In the genomic region with DNA sequence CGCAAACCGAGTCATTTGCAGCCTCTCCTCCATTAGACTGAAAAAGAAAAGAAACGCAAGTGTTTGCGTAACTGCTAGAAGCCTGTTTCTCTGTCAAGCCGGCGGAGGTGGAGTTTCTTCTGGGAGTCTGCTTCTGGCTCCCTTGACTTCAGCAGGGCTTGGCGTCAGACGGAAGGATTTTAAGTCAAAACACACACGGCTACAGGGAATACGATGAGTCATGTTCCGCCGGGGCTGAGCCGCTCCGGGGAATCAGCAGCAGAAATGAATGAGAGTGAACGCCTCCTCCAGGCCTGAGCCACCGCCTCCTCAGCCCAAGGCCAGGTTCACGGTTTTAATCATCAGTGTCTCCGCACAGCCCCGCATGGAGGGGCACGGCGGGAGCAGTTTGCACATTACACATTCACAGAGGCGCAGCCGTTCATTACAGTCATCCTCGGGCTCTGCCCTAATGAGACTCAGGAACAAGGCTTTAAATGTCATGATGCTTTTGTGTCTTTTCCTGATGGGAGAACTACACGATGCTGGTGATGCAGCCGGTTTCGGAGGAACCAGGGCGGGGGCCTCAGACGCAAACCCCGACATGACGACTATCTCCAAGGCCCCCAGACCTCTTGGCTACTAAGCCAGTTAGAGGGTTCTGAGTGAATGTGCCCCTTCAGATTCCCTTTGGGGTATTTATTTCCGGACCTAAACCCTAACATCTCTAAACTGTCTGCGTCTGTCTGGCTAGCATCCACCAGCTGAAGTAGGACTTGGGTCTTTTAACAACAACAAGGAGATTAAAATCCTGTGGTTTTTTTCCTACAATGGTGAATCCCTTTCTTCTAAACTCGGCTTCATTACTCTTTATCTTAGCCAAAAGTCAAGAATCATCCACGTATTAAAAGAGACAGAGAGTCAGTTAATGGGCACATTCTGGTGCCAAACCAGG, we compare ENCODE assay signal across 9 cellular contexts. TPM values are rescaled to one million over a fixed set of nuclear protein-coding genes. Genes with fewer than 3 reads are reported as not detected.
DNase-seq lines count a peak whose midpoint lies in the region; ATAC-seq, FAIRE-seq and TF ChIP-seq lines count a peak whose summit lies in the region.
"Had no signal": no experiment of that assay in that cellular context is flagged by ENCODE, and none has a peak within 500 bp of the region (broad histone marks: within the 10 kb centered on the region; RNA-seq: fewer than 3 reads in every experiment).

No MANE protein-coding gene starts in this region.

- no peaks in the 10 kb centered on the region for H3K36me3 Mint-ChIP-seq in nephron progenitor cell (ENCODE audit: low read depth)
- H3K36me3 Mint-ChIP-seq: activated naive CD4-positive, alpha-beta T cell treated with anti-CD3 and anti-CD28 coated beads, Interleukin-2, amount 50 U/mL, for 24 hours had no signal

- H3K4me3 ChIP-seq in effector memory CD4-positive, alpha-beta T cell (ENCODE audit: insufficient read depth, low read depth, low read length, poor library complexity, severe bottlenecking), result no peak overlapping the region

- H3K27ac Mint-ChIP-seq in nephron progenitor cell, result no peak overlapping the region
- H3K27ac Mint-ChIP-seq: activated naive CD4-positive, alpha-beta T cell treated with anti-CD3 and anti-CD28 coated beads, Interleukin-2, amount 50 U/mL, for 24 hours had no signal

- ATAC-seq in HG03457 (IDR thresholded peaks at IDR 0.05; ENCODE audit: unreplicated experiment), result no peak

- H3K27me3 Mint-ChIP-seq in nephron progenitor cell (ENCODE audit: low read depth, poor library complexity), result peaks cover 62% of the 10 kb centered on the region

- DNase-seq in HTR-8/SVneo (ENCODE audit: insufficient read length, low spot score) (peak; percentile 91), SK-MEL-5 (ENCODE audit: low read depth, low spot score) (peak; percentile 95), fibroblast of the conjunctiva (ENCODE audit: low read depth) (peak; percentile 96), nephron progenitor cell (peak; percentile 54), AML-193 (lab: John Stamatoyannopoulos, UW) (no peak)
- DNase-seq in effector memory CD4-positive, alpha-beta T cell, result no peak

- in situ Hi-C loops in SK-MEL-5 (cut with HindIII; ENCODE audit: low pct_unique_long_range_greater_than_20kb, low sequenced_read_pairs), result no loop called here

- peak; percentile 99 for FAIRE-seq in A204.1 (lab: Jason Lieb, UNC)
- FAIRE-seq in HTR-8/SVneo (lab: Jason Lieb, UNC), result peak; percentile 96

- H3K9me3 ChIP-seq in effector memory CD4-positive, alpha-beta T cell (ENCODE audit: control insufficient read depth, low read length), result no peaks in the 10 kb centered on the region

- no peak overlapping the region for H3K27ac ChIP-seq in effector memory CD4-positive, alpha-beta T cell (ENCODE audit: insufficient read depth, low read length, poor library complexity, severe bottlenecking)

- H3K9me3 Mint-ChIP-seq in nephron progenitor cell, result no peaks in the 10 kb centered on the region
- H3K9me3 Mint-ChIP-seq: activated naive CD4-positive, alpha-beta T cell treated with anti-CD3 and anti-CD28 coated beads, Interleukin-2, amount 50 U/mL, for 24 hours had no signal

- H3K4me3 Mint-ChIP-seq in nephron progenitor cell, result peak overlapping the region; percentile 78
- H3K4me3 Mint-ChIP-seq: activated naive CD4-positive, alpha-beta T cell treated with anti-CD3 and anti-CD28 coated beads, Interleukin-2, amount 50 U/mL, for 24 hours had no signal

- H3K4me1 ChIP-seq in effector memory CD4-positive, alpha-beta T cell (ENCODE audit: control insufficient read depth, insufficient read depth, low read length, poor library complexity, severe bottlenecking), result no peaks in the 10 kb centered on the region

- no peaks in the 10 kb centered on the region for H3K27me3 ChIP-seq in effector memory CD4-positive, alpha-beta T cell (replicated peaks; ENCODE audit: control insufficient read depth, insufficient read depth, low read length, poor library complexity, severe bottlenecking)

- no peak for TF ChIP-seq CTCF in nephron progenitor cell (IDR thresholded peaks at IDR 0.05)

- no peaks in the 10 kb centered on the region for H3K36me3 ChIP-seq in effector memory CD4-positive, alpha-beta T cell (ENCODE audit: control insufficient read depth, insufficient read depth, low read length)

- peaks cover 10% of the 10 kb centered on the region for H3K4me1 Mint-ChIP-seq in nephron progenitor cell
- H3K4me1 Mint-ChIP-seq: activated naive CD4-positive, alpha-beta T cell treated with anti-CD3 and anti-CD28 coated beads, Interleukin-2, amount 50 U/mL, for 24 hours had no signal

RNA-seq across cellular contexts. Expression of gene SCG2, which starts 11.1 kb away (rescaled TPM):
- total RNA-seq in SK-MEL-5 (2014; rRNA removed; shearing (Covaris generic)), result 5.9 and 6.6 TPM in 2 replicates
- 7.8 and 8.6 TPM in 2 replicates for polyA plus RNA-seq in SK-MEL-5 (2015; cell fraction: cytosol; rRNA removed)
- polyA plus RNA-seq in SK-MEL-5 (2015; cell fraction: nucleus; rRNA removed), result 11.7 and 15.9 TPM in 2 replicates

Comparison
In these comparisons a context has a peak if more than half of its experiments do, and no peak if none do; other contexts are left out.
1. DNase-seq: peak in HTR-8/SVneo (single experiment), SK-MEL-5 (single experiment), fibroblast of the conjunctiva (single experiment) and nephron progenitor cell (single experiment); none in AML-193 (0 of 2) and effector memory CD4-positive, alpha-beta T cell (0 of 3).